In the genomic region with DNA sequence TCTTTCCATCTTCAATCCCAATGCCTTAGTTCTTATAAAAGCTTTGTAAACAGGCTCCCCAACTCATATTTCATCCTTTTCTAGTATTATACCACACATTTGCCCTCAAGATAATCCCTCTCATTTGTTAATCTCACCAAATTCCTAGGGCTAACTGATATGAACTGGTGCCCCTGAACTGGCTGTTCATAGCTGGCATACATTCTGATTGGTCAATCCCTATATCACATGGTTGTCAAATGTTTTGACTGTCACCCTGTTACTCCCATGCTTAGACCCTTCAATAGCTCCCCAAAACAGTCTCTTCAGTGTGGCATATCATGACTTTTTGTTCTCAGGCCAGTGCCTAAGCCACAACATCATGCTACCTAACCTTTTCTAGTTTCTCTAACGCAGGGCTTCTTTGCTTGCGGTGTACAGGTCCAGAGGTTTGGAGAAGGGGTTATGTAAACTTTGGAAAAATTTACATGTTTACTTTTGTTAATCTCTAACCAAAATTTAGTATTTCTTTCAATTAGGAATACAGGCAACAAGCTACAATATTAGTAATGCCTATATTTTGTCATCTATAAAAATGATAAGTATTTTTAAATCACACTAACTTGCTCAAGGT, we compare ENCODE assay signal across 23 cellular contexts. TPM values are rescaled to one million over a fixed set of nuclear protein-coding genes. Genes with fewer than 3 reads are reported as not detected.
DNase-seq lines count a peak whose midpoint lies in the region; ATAC-seq, FAIRE-seq and TF ChIP-seq lines count a peak whose summit lies in the region.
"Had no signal": no experiment of that assay in that cellular context is flagged by ENCODE, and none has a peak within 500 bp of the region (broad histone marks: within the 10 kb centered on the region; RNA-seq: fewer than 3 reads in every experiment).

No MANE protein-coding gene starts in this region.

- intact Hi-C loops in Caco-2 (cut with micrococcal nuclease; ENCODE audit: unreplicated experiment) (no loop called here), HCT116 (cut with micrococcal nuclease) (no loop called here), HepG2 (cut with micrococcal nuclease; ENCODE audit: unreplicated experiment) (no loop called here)

- in situ Hi-C loops in HepG2 (cut with HindIII; ENCODE audit: extremely low pct_ligation_motif_present, low pct_unique_long_range_greater_than_20kb): no loop called here

- H3K4me3 ChIP-seq in Caco-2 (ENCODE audit: low read depth, low read length) (no peak overlapping the region), HCT116 (replicated peaks in 1 of 2; ENCODE audit: low read depth in 1 of 2, low read length in 2 of 2) (no peak overlapping the region), HepG2 (replicated peaks in 1 of 3; ENCODE audit: insufficient read depth in 1 of 3, low read depth in 2 of 3, low read length in 3 of 3) (no peak overlapping the region)
- H3K4me3 ChIP-seq: BLaER1, GM12878, HAP-1 had no signal

- TF ChIP-seq EP300 in HepG2 (IDR thresholded peaks at IDR 0.05; ENCODE audit: low read depth in 2 of 2, low read length in 2 of 2) (no peak), HepG2 (CRISPR knock-in tag; IDR thresholded peaks at IDR 0.05; ENCODE audit: borderline replicate concordance) (no peak)

- H3K4me2 ChIP-seq in HCT116 (ENCODE audit: low read length): no peak overlapping the region
- peak overlapping the region; percentile 36; the same call in 1 of the 2 replicates for H3K4me2 ChIP-seq in HepG2 (ENCODE audit: low read depth, low read length)
- H3K4me2 ChIP-seq: BLaER1 had no signal

- TSS peak; percentile 4 for BruUV-seq in Caco-2 (replicated peaks; lab: Mats Ljungman, UMichigan)
- TSS peak; percentile 15 for BruUV-seq in HCT116 (replicated peaks; lab: Mats Ljungman, UMichigan)
- TSS peak; percentile 10 for BruUV-seq in HepG2 (replicated peaks; lab: Mats Ljungman, UMichigan)

- H3K9me2 ChIP-seq in HCT116 (ENCODE audit: insufficient read depth): no peaks in the 10 kb centered on the region

- RAD21 ChIA-PET in HCT116 (lab: Charles Lee; ENCODE audit: low non-redundant PET in 1 of 2, low total read pairs in 2 of 2, uncharacterized antibody in 2 of 2, unreplicated experiment in 2 of 2): no interaction called here

- H3K36me3 ChIP-seq in Caco-2 (ENCODE audit: control insufficient read depth, insufficient read depth, low read length) (peaks cover 2% of the 10 kb centered on the region), HCT116 (ENCODE audit: control insufficient read depth in 1 of 2, insufficient read depth in 2 of 2, low read length in 2 of 2) (0 out of 4 replicates have a peak, but pooled peaks cover 0 to 4% of the 10 kb centered on the region in 2 experiments), HepG2 (replicated peaks in 1 of 2; ENCODE audit: control insufficient read depth in 1 of 2, insufficient read depth in 2 of 2, low read length in 2 of 2) (peaks cover 6 to 33% of the 10 kb centered on the region in 2 experiments)

- CTCF ChIA-PET in Caco-2 (lab: Charles Lee): interaction anchor here (0.6 to 0.7 kb wide), 2 partner anchors 60 to 221 kb away, joined by 3 read pairs; no protein-coding TSS in a partner anchor
- CTCF ChIA-PET in HCT116 (lab: Charles Lee): no interaction called here
- CTCF ChIA-PET in HepG2 (lab: Yijun Ruan, JAX; ENCODE audit: low intra/inter-chr PET ratio, low total read pairs): no interaction called here

- H3K4me3 Mint-ChIP-seq in Caco-2 (ENCODE audit: unreplicated experiment) (no peak overlapping the region), nephron progenitor cell (no peak overlapping the region)
- H3K4me3 Mint-ChIP-seq: B cell; CD4-positive, CD25-positive, alpha-beta regulatory T cell; CD8-positive, alpha-beta T cell had no signal

- no peaks in the 10 kb centered on the region for H3K27me3 Mint-ChIP-seq in Caco-2 (ENCODE audit: insufficient read depth, unreplicated experiment)
- no peaks in the 10 kb centered on the region for H3K27me3 Mint-ChIP-seq in nephron progenitor cell (ENCODE audit: low read depth, poor library complexity)
- H3K27me3 Mint-ChIP-seq: B cell; CD4-positive, CD25-positive, alpha-beta regulatory T cell had no signal

- peak; percentile 82 for FAIRE-seq in HepG2 (lab: Jason Lieb, UNC)
- FAIRE-seq: A204.1, D721Med, GM12878, H54 had no signal

- H3K27ac Mint-ChIP-seq in Caco-2 (ENCODE audit: unreplicated experiment) (no peak overlapping the region), nephron progenitor cell (peak overlapping the region; percentile 2)
- H3K27ac Mint-ChIP-seq: B cell; CD8-positive, alpha-beta T cell had no signal

- H3K4me1 ChIP-seq in Caco-2 (no peaks in the 10 kb centered on the region), HCT116 (ENCODE audit: control insufficient read depth in 1 of 2, insufficient read depth in 2 of 2, low read length in 2 of 2) (no peaks in the 10 kb centered on the region), HepG2 (ENCODE audit: insufficient read depth, low read length) (peaks cover 15% of the 10 kb centered on the region)
- H3K4me1 ChIP-seq: HAP-1 had no signal

- H3K27ac ChIP-seq in HCT116 (ENCODE audit: low read depth, low read length): no peak overlapping the region
- H3K27ac ChIP-seq in HepG2 (ENCODE audit: extremely low read length, insufficient read depth, low read length): no peak overlapping the region
- H3K27ac ChIP-seq: 22Rv1, BLaER1, C4-2B had no signal

- H3K9me3 ChIP-seq in Caco-2: no peaks in the 10 kb centered on the region
- H3K9me3 ChIP-seq in HCT116 (ENCODE audit: control insufficient read depth in 1 of 2, insufficient read depth in 1 of 2, low read depth in 1 of 2, low read length in 2 of 2): no peaks in the 10 kb centered on the region
- no peaks in the 10 kb centered on the region for H3K9me3 ChIP-seq in HepG2 (ENCODE audit: low read length)
- H3K9me3 ChIP-seq: BLaER1, HAP-1 had no signal

- H3K9me3 Mint-ChIP-seq in Caco-2 (ENCODE audit: unreplicated experiment) (no peaks in the 10 kb centered on the region), nephron progenitor cell (no peaks in the 10 kb centered on the region)
- H3K9me3 Mint-ChIP-seq: CD4-positive, CD25-positive, alpha-beta regulatory T cell; CD8-positive, alpha-beta T cell had no signal

- H3K27me3 ChIP-seq in Caco-2 (replicated peaks; ENCODE audit: control insufficient read depth, insufficient read depth, low read length): no peaks in the 10 kb centered on the region
- no peaks in the 10 kb centered on the region for H3K27me3 ChIP-seq in HCT116 (ENCODE audit: insufficient read depth, low read length)
- H3K27me3 ChIP-seq in HepG2 (ENCODE audit: control insufficient read depth in 1 of 2, insufficient read depth in 2 of 2, low read length in 2 of 2): no peaks in the 10 kb centered on the region
- H3K27me3 ChIP-seq: BLaER1 had no signal

- H4K20me1 ChIP-seq in HCT116 (ENCODE audit: insufficient read depth): no peaks in the 10 kb centered on the region
- H4K20me1 ChIP-seq in HepG2 (ENCODE audit: insufficient read depth, low read length): no peaks in the 10 kb centered on the region
- H4K20me1 ChIP-seq: BLaER1 had no signal

- TF ChIP-seq RAD21 in HCT116 (IDR thresholded peaks at IDR 0.05; ENCODE audit: low read depth) (no peak), HepG2 (CRISPR knock-in tag; IDR thresholded peaks at IDR 0.05) (no peak)

- DNase-seq in Caco-2: no peak
- no peak for DNase-seq in HCT116 (ENCODE audit: low read depth, low spot score)
- no peak for DNase-seq in HepG2 (ENCODE audit: low spot score)
- no peak for DNase-seq in nephron progenitor cell
- no peak for DNase-seq in DMS153 (lab: John Stamatoyannopoulos, UW)
- DNase-seq in HUDEP-2 (lab: John Stamatoyannopoulos, UW; ENCODE audit: unreplicated experiment in 76 of 76): no peak
- no peak for DNase-seq in SIG-M5 (lab: John Stamatoyannopoulos, UW)
- DNase-seq: CD4-positive, CD25-positive, alpha-beta regulatory T cell; CD8-positive, alpha-beta T cell; DMS 273 treated with DMSO at 0.1 percent for 48 hours; DMS53; DMS79 treated with DMSO at 0.1 percent for 48 hours; GOT3 had no signal

- H3K79me2 ChIP-seq in HCT116 (ENCODE audit: insufficient read depth, low read length) (no peaks in the 10 kb centered on the region), HepG2 (ENCODE audit: insufficient read depth, low read length) (no peaks in the 10 kb centered on the region)

- TF ChIP-seq CTCF in Caco-2 (IDR thresholded peaks at IDR 0.05; ENCODE audit: insufficient read depth in 1 of 2, low read depth in 1 of 2, low read length in 1 of 2, severe bottlenecking in 1 of 2, unreplicated experiment in 1 of 2) (no peak), HCT116 (IDR thresholded peaks at IDR 0.05 in 2 of 3, conservative IDR thresholded peaks at IDR 0.05 in 1 of 3; ENCODE audit: borderline replicate concordance in 1 of 3, insufficient read depth in 1 of 3, low read depth in 2 of 3, low read length in 2 of 3) (no peak), HepG2 (CRISPR knock-in tag; IDR thresholded peaks at IDR 0.05) (no peak), nephron progenitor cell (IDR thresholded peaks at IDR 0.05) (no peak)

- TF ChIP-seq POLR2A in HCT116 (IDR thresholded peaks at IDR 0.05; ENCODE audit: borderline replicate concordance, extremely low read depth, insufficient read depth, insufficient read length) (no peak), HepG2 (IDR thresholded peaks at IDR 0.05; ENCODE audit: insufficient read depth in 1 of 2, low read depth in 2 of 2, low read length in 2 of 2) (no peak)

- H2AFZ ChIP-seq in HCT116 (ENCODE audit: low read depth, low read length, poor library complexity, severe bottlenecking) (no peak overlapping the region), HepG2 (ENCODE audit: low read length) (no peak overlapping the region)

- WGBS in HepG2 (ENCODE audit: low lambda C conversion rate): 44% methylated on average over 2 of the region's 2 CpGs

- H3K9ac ChIP-seq in HCT116 (ENCODE audit: low read length) (no peak overlapping the region), HepG2 (ENCODE audit: insufficient read depth, low read depth, low read length) (no peak overlapping the region)
- H3K9ac ChIP-seq: BLaER1 had no signal

- POLR2A ChIA-PET in Caco-2 (lab: Charles Lee) (no interaction called here), HCT116 (lab: Charles Lee) (interaction anchor here (0.6 kb wide), 1 partner anchor 163 kb away, joined by 3 read pairs; no protein-coding TSS in a partner anchor), HepG2 (lab: Yijun Ruan, JAX) (no interaction called here)

- ATAC-seq in HCT116: no peak
- peak; percentile 69 for ATAC-seq in HepG2
- ATAC-seq in HG02885 (IDR thresholded peaks at IDR 0.05; ENCODE audit: poor library complexity, unreplicated experiment): no peak
- ATAC-seq: CD8-positive, alpha-beta T cell; GM12878 had no signal

- no peaks in the 10 kb centered on the region for H3K36me3 Mint-ChIP-seq in Caco-2 (ENCODE audit: insufficient read depth, unreplicated experiment)
- no peaks in the 10 kb centered on the region for H3K36me3 Mint-ChIP-seq in nephron progenitor cell (ENCODE audit: low read depth)

- H3K4me1 Mint-ChIP-seq in Caco-2 (ENCODE audit: low read depth, unreplicated experiment) (no peaks in the 10 kb centered on the region), nephron progenitor cell (no peaks in the 10 kb centered on the region)

RNA-seq across cellular contexts. Expression of gene GDF7, which starts 30.5 kb away (rescaled TPM):
- total RNA-seq in Caco-2 (2022): 1.7 and 1.8 TPM in 2 replicates
- 0.02 TPM for total RNA-seq in HCT116 (2021; ENCODE audit: unreplicated experiment)
- 0.01 and 0.02 TPM in 2 replicates for polyA plus RNA-seq in HCT116 (2012)
- total RNA-seq in HepG2 (2016; rRNA removed; fragmentation: Illumina TruSeq; extraction: Trizol): 10.2 and 15.0 TPM in 2 replicates
- 1.6 and 1.8 TPM in 2 replicates for total RNA-seq in HepG2 (2016; cell fraction: cytosol; rRNA removed; fragmentation: Illumina TruSeq; extraction: Trizol; ENCODE audit: low read depth)
- 9.2 and 15.1 TPM in 2 replicates for total RNA-seq in HepG2 (2016; cell fraction: insoluble cytoplasmic fraction; rRNA removed; fragmentation: Illumina TruSeq; extraction: Trizol)
- 5.3 and 5.6 TPM in 2 replicates for total RNA-seq in HepG2 (2016; cell fraction: membrane; rRNA removed; fragmentation: Illumina TruSeq; extraction: Trizol)
- 16.7 and 18.1 TPM in 2 replicates for total RNA-seq in HepG2 (2016; cell fraction: nucleus; rRNA removed; fragmentation: Illumina TruSeq; extraction: Trizol)
- 1.6 and 3.0 TPM in 2 replicates for polyA plus RNA-seq in HepG2 (2011; rRNA removed)
- polyA plus RNA-seq in HepG2 (2011; cell fraction: cytosol; rRNA removed): 1.5 and 1.9 TPM in 2 replicates
- polyA plus RNA-seq in HepG2 (2011; cell fraction: nucleus; rRNA removed): 6.3 and 9.6 TPM in 2 replicates
- polyA plus RNA-seq in HepG2 (2012): 4.5 and 5.8 TPM in 2 replicates
- polyA plus RNA-seq in HepG2 (2016; cell fraction: cytosol; fragmentation: Illumina TruSeq; extraction: Trizol; ENCODE audit: low read depth): 0.75 and 0.80 TPM in 2 replicates
- 5.6 and 5.9 TPM in 2 replicates for polyA plus RNA-seq in HepG2 (2016; cell fraction: insoluble cytoplasmic fraction; fragmentation: Illumina TruSeq; extraction: Trizol; ENCODE audit: low read depth)
- 2.3 and 2.7 TPM in 2 replicates for polyA plus RNA-seq in HepG2 (2016; cell fraction: membrane; fragmentation: Illumina TruSeq; extraction: Trizol; ENCODE audit: low read depth)
- polyA plus RNA-seq in HepG2 (2016; cell fraction: nucleus; fragmentation: Illumina TruSeq; extraction: Trizol; ENCODE audit: insufficient read depth, low read depth): 19.8 and 21.2 TPM in 2 replicates
- polyA minus RNA-seq in HepG2 (2011; rRNA and poly(A)+ RNA removed; ENCODE audit: low replicate concordance): 5.0 TPM in 1 of 2 replicates, not detected in the other
- polyA minus RNA-seq in HepG2 (2011; cell fraction: cytosol; rRNA and poly(A)+ RNA removed): 2.5 and 4.1 TPM in 2 replicates
- 2.4 and 4.5 TPM in 2 replicates for polyA minus RNA-seq in HepG2 (2011; cell fraction: nucleus; rRNA and poly(A)+ RNA removed)

RNA-seq across cellular contexts. Expression of gene HS1BP3, which starts 46.5 kb away (rescaled TPM):
- total RNA-seq in Caco-2 (2022) (26.5 and 31.1 TPM in 2 replicates), HCT116 (2021; ENCODE audit: unreplicated experiment) (17.1 TPM), HepG2 (2016; rRNA removed; fragmentation: Illumina TruSeq; extraction: Trizol) (22.0 and 22.8 TPM in 2 replicates)
- polyA plus RNA-seq in HCT116 (2012): 13.2 and 15.7 TPM in 2 replicates
- total RNA-seq in HepG2 (2016; cell fraction: cytosol; rRNA removed; fragmentation: Illumina TruSeq; extraction: Trizol; ENCODE audit: low read depth): 4.7 and 4.9 TPM in 2 replicates
- 18.5 and 23.5 TPM in 2 replicates for total RNA-seq in HepG2 (2016; cell fraction: insoluble cytoplasmic fraction; rRNA removed; fragmentation: Illumina TruSeq; extraction: Trizol)
- 12.9 and 13.2 TPM in 2 replicates for total RNA-seq in HepG2 (2016; cell fraction: membrane; rRNA removed; fragmentation: Illumina TruSeq; extraction: Trizol)
- total RNA-seq in HepG2 (2016; cell fraction: nucleus; rRNA removed; fragmentation: Illumina TruSeq; extraction: Trizol): 16.8 and 19.0 TPM in 2 replicates
- polyA plus RNA-seq in HepG2 (2011; rRNA removed): 15.2 and 17.3 TPM in 2 replicates
- polyA plus RNA-seq in HepG2 (2011; cell fraction: cytosol; rRNA removed): 9.2 and 11.9 TPM in 2 replicates
- polyA plus RNA-seq in HepG2 (2011; cell fraction: nucleus; rRNA removed): 20.1 and 23.4 TPM in 2 replicates
- 13.4 and 14.5 TPM in 2 replicates for polyA plus RNA-seq in HepG2 (2012)
- polyA plus RNA-seq in HepG2 (2016; cell fraction: cytosol; fragmentation: Illumina TruSeq; extraction: Trizol; ENCODE audit: low read depth): 5.3 and 5.4 TPM in 2 replicates
- polyA plus RNA-seq in HepG2 (2016; cell fraction: insoluble cytoplasmic fraction; fragmentation: Illumina TruSeq; extraction: Trizol; ENCODE audit: low read depth): 19.1 and 22.3 TPM in 2 replicates
- 8.7 and 10.7 TPM in 2 replicates for polyA plus RNA-seq in HepG2 (2016; cell fraction: membrane; fragmentation: Illumina TruSeq; extraction: Trizol; ENCODE audit: low read depth)
- 19.4 and 22.9 TPM in 2 replicates for polyA plus RNA-seq in HepG2 (2016; cell fraction: nucleus; fragmentation: Illumina TruSeq; extraction: Trizol; ENCODE audit: insufficient read depth, low read depth)
- 14.3 and 29.5 TPM in 2 replicates for polyA minus RNA-seq in HepG2 (2011; rRNA and poly(A)+ RNA removed; ENCODE audit: low replicate concordance)
- 11.9 and 13.8 TPM in 2 replicates for polyA minus RNA-seq in HepG2 (2011; cell fraction: cytosol; rRNA and poly(A)+ RNA removed)
- polyA minus RNA-seq in HepG2 (2011; cell fraction: nucleus; rRNA and poly(A)+ RNA removed): 28.6 and 28.8 TPM in 2 replicates
